Comparison of ENCODE assay signal across 1 cellular context in the genomic region with DNA sequence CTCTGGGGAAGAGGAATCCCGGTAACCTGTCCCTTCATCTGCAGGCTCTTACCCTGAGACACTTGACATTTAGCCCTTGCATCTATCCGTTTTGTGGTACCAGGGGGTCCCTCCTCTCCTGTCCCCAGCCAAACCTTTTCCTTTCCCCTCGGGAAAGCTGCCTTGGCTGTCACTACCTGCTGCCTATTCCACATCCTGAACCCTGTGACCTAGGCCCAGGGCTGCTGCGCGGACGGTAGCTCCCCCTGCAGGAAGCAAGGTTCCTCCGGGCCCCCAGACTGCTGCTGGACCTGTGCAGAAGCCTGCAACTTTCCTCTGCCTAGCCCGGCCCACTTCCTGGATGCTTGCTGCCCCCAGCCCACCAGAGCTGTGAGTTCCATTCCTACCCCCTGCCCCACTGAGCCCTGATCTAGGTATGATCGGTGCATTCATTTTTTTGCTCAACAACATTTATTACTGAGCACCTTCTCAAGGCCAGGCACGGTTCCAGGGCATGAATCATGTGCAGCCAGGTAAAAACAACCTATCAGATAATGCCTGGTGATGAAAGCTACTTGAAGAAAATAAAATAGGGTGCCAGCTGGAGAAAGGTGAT.
TF ChIP-seq lines count a peak whose summit lies in the region.

No MANE protein-coding gene starts in this region.

TF ChIP-seq in HEK293, 187 proteins besides CTCF, POLR2A, EP300 and RAD21 (continued from another document):
- TF ChIP-seq, protein P1, sequence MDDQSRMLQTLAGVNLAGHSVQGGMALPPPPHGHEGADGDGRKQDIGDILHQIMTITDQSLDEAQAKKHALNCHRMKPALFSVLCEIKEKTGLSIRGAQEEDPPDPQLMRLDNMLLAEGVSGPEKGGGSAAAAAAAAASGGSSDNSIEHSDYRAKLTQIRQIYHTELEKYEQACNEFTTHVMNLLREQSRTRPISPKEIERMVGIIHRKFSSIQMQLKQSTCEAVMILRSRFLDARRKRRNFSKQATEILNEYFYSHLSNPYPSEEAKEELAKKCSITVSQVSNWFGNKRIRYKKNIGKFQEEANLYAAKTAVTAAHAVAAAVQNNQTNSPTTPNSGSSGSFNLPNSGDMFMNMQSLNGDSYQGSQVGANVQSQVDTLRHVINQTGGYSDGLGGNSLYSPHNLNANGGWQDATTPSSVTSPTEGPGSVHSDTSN (CRISPR knock-in tag; IDR thresholded peaks at IDR 0.05) = no peak
- TF ChIP-seq ZNF623 (tag by site-specific recombination; IDR thresholded peaks at IDR 0.05) (no peak), MYNN (tag by site-specific recombination; IDR thresholded peaks at IDR 0.05; ENCODE audit: borderline replicate concordance) (no peak)
